ENCODE assay signal across 17 cellular contexts in the genomic region with DNA sequence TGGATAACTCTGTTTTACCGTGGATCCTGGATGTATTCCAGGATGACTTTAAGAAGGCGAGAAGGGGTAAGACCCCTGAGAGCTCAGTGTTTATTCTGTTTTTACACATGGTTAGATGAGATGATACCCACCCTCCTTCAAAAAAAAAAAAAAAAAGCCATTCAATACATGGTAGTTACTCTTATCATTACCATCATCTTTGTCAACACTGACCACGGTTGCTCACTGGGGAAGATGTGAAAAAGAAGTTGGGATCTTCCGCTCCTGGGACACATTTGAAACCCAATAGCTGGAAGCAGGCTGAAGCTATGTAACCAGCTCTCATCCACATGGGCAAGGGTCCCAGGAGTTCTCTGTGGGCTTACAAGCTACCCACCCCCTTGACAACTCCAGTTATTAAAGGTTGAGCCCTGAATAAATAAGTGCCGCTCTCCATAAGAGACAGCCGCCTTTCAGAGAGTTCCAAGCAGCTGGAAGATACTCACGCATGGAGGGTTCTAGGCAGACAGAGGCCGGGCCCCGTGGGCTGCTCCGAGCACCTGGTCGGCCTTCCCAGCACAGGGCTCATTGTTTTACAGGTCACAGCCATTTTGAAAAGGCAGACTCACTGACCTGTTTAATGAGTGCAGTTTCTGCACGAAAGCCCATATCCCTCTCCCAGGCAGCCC. TPM values are rescaled to one million over a fixed set of nuclear protein-coding genes. Genes with fewer than 3 reads are reported as not detected.
DNase-seq lines count a peak whose midpoint lies in the region; ATAC-seq and TF ChIP-seq lines count a peak whose summit lies in the region.
"Had no signal": no experiment of that assay in that cellular context is flagged by ENCODE, and none has a peak within 500 bp of the region (broad histone marks: within the 10 kb centered on the region; RNA-seq: fewer than 3 reads in every experiment).

No MANE protein-coding gene starts in this region.

- H3K27ac ChIP-seq in uterus = peak overlapping the region; percentile 66 to 74
- H3K27ac ChIP-seq: 22Rv1, psoas muscle had no signal

- no peaks in the 10 kb centered on the region for H3K27me3 ChIP-seq in uterus

- H3K9me3 Mint-ChIP-seq in neural crest cell = no peaks in the 10 kb centered on the region
- H3K9me3 Mint-ChIP-seq in activated CD4-positive, alpha-beta memory T cell treated with anti-CD3 and anti-CD28 coated beads for 36 hours = no peaks in the 10 kb centered on the region
- H3K9me3 Mint-ChIP-seq: activated naive CD4-positive, alpha-beta T cell treated with anti-CD3 and anti-CD28 coated beads, Interleukin-2, amount 50 U/mL, for 72 hours; CD4-positive, alpha-beta T cell; central memory CD8-positive, alpha-beta T cell; memory B cell had no signal

- intact Hi-C loops in cardiac septum (cut with DNase I) (no loop called here), uterus (cut with DNase I; ENCODE audit: low total_unique reads) (no loop called here)
- intact Hi-C loops in activated CD4-positive, alpha-beta memory T cell treated with anti-CD3 and anti-CD28 coated beads for 36 hours (cut with micrococcal nuclease) = no loop called here

- peak overlapping the region; percentile 87 for H3K27ac Mint-ChIP-seq in neural crest cell (ENCODE audit: unreplicated experiment)
- H3K27ac Mint-ChIP-seq in activated CD4-positive, alpha-beta memory T cell treated with anti-CD3 and anti-CD28 coated beads for 36 hours = no peak overlapping the region
- H3K27ac Mint-ChIP-seq: activated naive CD4-positive, alpha-beta T cell treated with anti-CD3 and anti-CD28 coated beads, Interleukin-2, amount 50 U/mL, for 72 hours; CD4-positive, alpha-beta T cell; memory B cell had no signal

- no peak for ATAC-seq in HG02840 (IDR thresholded peaks at IDR 0.05; ENCODE audit: low FRiP score, unreplicated experiment)
- no peak for ATAC-seq in HG03045 (IDR thresholded peaks at IDR 0.05; ENCODE audit: unreplicated experiment)

- POLR2A ChIA-PET in activated CD4-positive, alpha-beta memory T cell treated with anti-CD3 and anti-CD28 coated beads for 36 hours (lab: Charles Lee) = no interaction called here

- H3K9me3 ChIP-seq in uterus = no peaks in the 10 kb centered on the region
- H3K9me3 ChIP-seq: psoas muscle had no signal

- H3K36me3 ChIP-seq in uterus = no peaks in the 10 kb centered on the region

- no peak for TF ChIP-seq CTCF in neural crest cell (conservative IDR thresholded peaks at IDR 0.05)
- no peak for TF ChIP-seq CTCF in uterus (IDR thresholded peaks at IDR 0.05)

- no peak overlapping the region for H3K4me3 Mint-ChIP-seq in neural crest cell
- no peak overlapping the region for H3K4me3 Mint-ChIP-seq in activated CD4-positive, alpha-beta memory T cell treated with anti-CD3 and anti-CD28 coated beads for 36 hours
- H3K4me3 Mint-ChIP-seq: CD4-positive, alpha-beta T cell; central memory CD8-positive, alpha-beta T cell; memory B cell had no signal

- no peaks in the 10 kb centered on the region for H3K27me3 Mint-ChIP-seq in neural crest cell (ENCODE audit: low read depth)
- H3K27me3 Mint-ChIP-seq in activated CD4-positive, alpha-beta memory T cell treated with anti-CD3 and anti-CD28 coated beads for 36 hours = peaks cover 13% of the 10 kb centered on the region

- no peak overlapping the region for H3K4me3 ChIP-seq in uterus

- DNase-seq in NCI-H146 (lab: John Stamatoyannopoulos, UW) (peak; percentile 51), NCI-H146 treated with DMSO at 0.1 percent for 48 hours (lab: John Stamatoyannopoulos, UW; ENCODE audit: unreplicated experiment) (no peak), cardiac septum (ENCODE audit: low spot score) (peak; percentile 69), neural crest cell (ENCODE audit: low read depth, low spot score) (no peak), uterus (no peak)
- DNase-seq in activated CD4-positive, alpha-beta memory T cell treated with anti-CD3 and anti-CD28 coated beads for 36 hours = no peak
- DNase-seq: activated CD8-positive, alpha-beta memory T cell treated with anti-CD3 and anti-CD28 coated beads, Interleukin-2, amount 50 U/mL, for 48 hours; CD4-positive, alpha-beta T cell; NCI-H446; stimulated activated CD4-positive, alpha-beta T cell treated with anti-CD3 and anti-CD28 coated beads, Interleukin-4, amount 100 ng/mL, for 1 hour had no signal

- no peak for TF ChIP-seq POLR2A in uterus (IDR thresholded peaks at IDR 0.05)

- CTCF ChIA-PET in activated CD4-positive, alpha-beta memory T cell treated with anti-CD3 and anti-CD28 coated beads for 36 hours (lab: Charles Lee) = no interaction called here

- peaks cover 45% of the 10 kb centered on the region for H3K4me1 Mint-ChIP-seq in neural crest cell
- H3K4me1 Mint-ChIP-seq in activated CD4-positive, alpha-beta memory T cell treated with anti-CD3 and anti-CD28 coated beads for 36 hours (ENCODE audit: low read depth) = no peaks in the 10 kb centered on the region
- H3K4me1 Mint-ChIP-seq: central memory CD8-positive, alpha-beta T cell had no signal

- peaks cover 3% of the 10 kb centered on the region for H3K36me3 Mint-ChIP-seq in neural crest cell (ENCODE audit: low read depth)
- H3K36me3 Mint-ChIP-seq in activated CD4-positive, alpha-beta memory T cell treated with anti-CD3 and anti-CD28 coated beads for 36 hours = no peaks in the 10 kb centered on the region
- H3K36me3 Mint-ChIP-seq: activated naive CD4-positive, alpha-beta T cell treated with anti-CD3 and anti-CD28 coated beads, Interleukin-2, amount 50 U/mL, for 72 hours; memory B cell had no signal

- no peaks in the 10 kb centered on the region for H3K4me1 ChIP-seq in uterus

RNA-seq across cellular contexts. Expression of a gene that starts 22.8 kb away (rescaled TPM):
- total RNA-seq in cardiac septum = 7.9 TPM
- total RNA-seq in neural crest cell = 10.3 and 14.0 TPM in 2 replicates
- 10 to 100 TPM in 1 of 4 donors, 1 to 10 TPM in 2, under 1 TPM in 1; 0.77 to 12.6 (median 5.9) TPM for total RNA-seq in uterus
- total RNA-seq in activated CD4-positive, alpha-beta memory T cell treated with anti-CD3 and anti-CD28 coated beads for 36 hours = not detected
- total RNA-seq: CD4-positive, alpha-beta T cell had no signal

Comparison
In these comparisons a context has a peak if more than half of its experiments do, and no peak if none do; other contexts are left out.
1. DNase-seq: peak in NCI-H146 (single experiment) and cardiac septum (single experiment); none in NCI-H146 treated with DMSO at 0.1 percent for 48 hours (single experiment), neural crest cell (single experiment), uterus (0 of 2) and activated CD4-positive, alpha-beta memory T cell treated with anti-CD3 and anti-CD28 coated beads for 36 hours (single experiment).